Comparison of ENCODE assay signal across 22 cellular contexts in genomic region chr5:1317921-1318565, GRCh38. TPM values are rescaled to one million over a fixed set of nuclear protein-coding genes. Genes with fewer than 3 reads are reported as not detected.
DNase-seq lines count a peak whose midpoint lies in the region; ATAC-seq, FAIRE-seq and TF ChIP-seq lines count a peak whose summit lies in the region.
"Had no signal": no experiment of that assay in that cellular context is flagged by ENCODE, and none has a peak within 500 bp of the region (broad histone marks: within the 10 kb centered on the region; RNA-seq: fewer than 3 reads in every experiment).

No MANE protein-coding gene starts in this region.

- in situ Hi-C loops in K562 (cut with MboI), result no loop called here

- H4K20me1 ChIP-seq in HCT116 (ENCODE audit: insufficient read depth) (no peaks in the 10 kb centered on the region), K562 (replicated peaks; ENCODE audit: control insufficient read depth, insufficient read depth, low read length) (peaks cover 6% of the 10 kb centered on the region; the same call in 1 of the 2 replicates)

- POLR2A ChIA-PET in HCT116 (lab: Charles Lee), result interaction anchor here (0.9 kb wide), 1 partner anchor 10 kb away, joined by 3 read pairs; no protein-coding TSS in a partner anchor
- POLR2A ChIA-PET in K562 (lab: Yijun Ruan, JAX), result interaction anchor here (1.1 to 4.6 kb wide), 2 partner anchors 9 kb away, joined by 4 to 32 read pairs; no protein-coding TSS in a partner anchor

- intact Hi-C loops in HCT116 (cut with micrococcal nuclease), result no loop called here
- intact Hi-C loops in K562 (cut with micrococcal nuclease), result no loop called here

- BruUV-seq in HCT116 (replicated peaks; lab: Mats Ljungman, UMichigan) (TSS peak; percentile 48), K562 (replicated peaks; lab: Mats Ljungman, UMichigan) (TSS peak; percentile 55)

- H3K27ac ChIP-seq in HCT116 (ENCODE audit: low read depth, low read length), result no peak overlapping the region
- H3K27ac ChIP-seq in K562 (ENCODE audit: extremely low read depth, low read depth, low read length), result no peak overlapping the region
- H3K27ac ChIP-seq: heart left ventricle, HL-60 had no signal

- CTCF ChIA-PET in HCT116 (lab: Charles Lee) (no interaction called here), K562 (lab: Yijun Ruan, JAX; ENCODE audit: low intra/inter-chr PET ratio) (no interaction called here)

- no peak overlapping the region for H3K4me3 Mint-ChIP-seq in stimulated activated effector memory CD8-positive, alpha-beta T cell treated with anti-CD3 and anti-CD28 coated beads, Interleukin-12 subunit alpha, Interleukin-12 subunit beta, amount 100 ng/mL, for 72 hours
- H3K4me3 Mint-ChIP-seq: nephron had no signal

- peaks cover 16 to 22% of the 10 kb centered on the region in 2 experiments for H3K4me1 ChIP-seq in HCT116 (ENCODE audit: control insufficient read depth in 1 of 2, insufficient read depth in 2 of 2, low read length in 2 of 2)
- H3K4me1 ChIP-seq in K562 (replicated peaks in 1 of 2; ENCODE audit: control insufficient read depth in 2 of 2, insufficient read depth in 2 of 2, low read length in 2 of 2), result peaks cover 13 to 51% of the 10 kb centered on the region in 2 experiments; a peak in 4 of 5 replicates

- H3K9me2 ChIP-seq in HCT116 (ENCODE audit: insufficient read depth), result no peaks in the 10 kb centered on the region

- no peak overlapping the region for H2AFZ ChIP-seq in HCT116 (ENCODE audit: low read depth, low read length, poor library complexity, severe bottlenecking)
- no peak overlapping the region for H2AFZ ChIP-seq in K562 (ENCODE audit: low read depth, low read length)

- RAD21 ChIA-PET in HCT116 (lab: Charles Lee; ENCODE audit: low non-redundant PET in 1 of 2, low total read pairs in 2 of 2, uncharacterized antibody in 2 of 2, unreplicated experiment in 2 of 2), result no interaction called here

- no peak for FAIRE-seq in K562 (lab: Jason Lieb, UNC)
- FAIRE-seq: A204.1 had no signal

- H3K4me3 ChIP-seq in HCT116 (replicated peaks in 1 of 2; ENCODE audit: low read depth in 1 of 2, low read length in 2 of 2) (no peak overlapping the region), K562 (no peak overlapping the region)
- H3K4me3 ChIP-seq: heart left ventricle had no signal

- TF ChIP-seq EP300 in K562 (IDR thresholded peaks at IDR 0.05; ENCODE audit: low read length), result no peak

- peak overlapping the region; percentile 64 for H3K27ac Mint-ChIP-seq in stimulated activated effector memory CD8-positive, alpha-beta T cell treated with anti-CD3 and anti-CD28 coated beads, Interleukin-12 subunit alpha, Interleukin-12 subunit beta, amount 100 ng/mL, for 72 hours
- H3K27ac Mint-ChIP-seq: effector memory CD8-positive, alpha-beta T cell had no signal

- H3K36me3 Mint-ChIP-seq in stimulated activated effector memory CD8-positive, alpha-beta T cell treated with anti-CD3 and anti-CD28 coated beads, Interleukin-12 subunit alpha, Interleukin-12 subunit beta, amount 100 ng/mL, for 72 hours, result peaks cover 55% of the 10 kb centered on the region

- ATAC-seq in activated CD4-positive, CD25-positive, alpha-beta regulatory T cell treated with anti-CD3 and anti-CD28 coated beads, Interleukin-2, amount 50 U/mL, for 24 hours, result no peak
- no peak for ATAC-seq in HCT116
- no peak for ATAC-seq in K562
- no peak for ATAC-seq in stimulated activated effector memory CD8-positive, alpha-beta T cell treated with anti-CD3 and anti-CD28 coated beads, Interleukin-12 subunit alpha, Interleukin-12 subunit beta, amount 100 ng/mL, for 72 hours
- no peak for ATAC-seq in HG03097 (IDR thresholded peaks at IDR 0.05; ENCODE audit: low FRiP score, unreplicated experiment)
- no peak for ATAC-seq in GM19324 (IDR thresholded peaks at IDR 0.05; ENCODE audit: low FRiP score, unreplicated experiment)
- ATAC-seq: effector memory CD8-positive, alpha-beta T cell; heart left ventricle had no signal

- 91% methylated on average over 26 of the region's 26 CpGs for WGBS in K562 (ENCODE audit: insufficient coverage, low coverage, missing lambda C conversion rate)

- H3K27me3 ChIP-seq in HCT116 (ENCODE audit: insufficient read depth, low read length) (no peaks in the 10 kb centered on the region), K562 (ENCODE audit: control insufficient read depth in 2 of 2, insufficient read depth in 2 of 2, low read length in 2 of 2) (peaks cover 4 to 19% of the 10 kb centered on the region in 2 experiments; a peak in 3 of 5 replicates)
- H3K27me3 ChIP-seq: heart left ventricle had no signal

- H3K9me3 ChIP-seq in HCT116 (ENCODE audit: control insufficient read depth in 1 of 2, insufficient read depth in 1 of 2, low read depth in 1 of 2, low read length in 2 of 2) (no peaks in the 10 kb centered on the region), K562 (replicated peaks; ENCODE audit: control insufficient read depth, insufficient read depth, low read depth, low read length) (no peaks in the 10 kb centered on the region)
- H3K9me3 ChIP-seq: heart left ventricle had no signal

- DNase-seq in activated CD4-positive, CD25-positive, alpha-beta regulatory T cell treated with anti-CD3 and anti-CD28 coated beads, Interleukin-2, amount 50 U/mL, for 72 hours, result peak; percentile 7
- DNase-seq in HCT116 (ENCODE audit: low read depth, low spot score), result no peak
- no peak for DNase-seq in K562 (ENCODE audit: extremely low read depth in 1 of 4, low spot score in 3 of 4)
- DNase-seq in stimulated activated effector memory CD8-positive, alpha-beta T cell treated with anti-CD3 and anti-CD28 coated beads, Interleukin-12 subunit alpha, Interleukin-12 subunit beta, amount 100 ng/mL, for 72 hours (ENCODE audit: low spot score in 2 of 2), result no peak
- no peak for DNase-seq in stimulated activated naive CD4-positive, alpha-beta T cell treated with Interleukin-2 at 50 U/mL for 16 hours (lab: John Stamatoyannopoulos, UW)
- DNase-seq: activated gamma-delta T cell treated with Interleukin-2 at 50 U/mL for 16 hours; C1 segment of cervical spinal cord; DMS153; effector memory CD8-positive, alpha-beta T cell; H7; NCI-H1092 treated with DMSO at 0.1 percent for 48 hours; NCI-H2107; NCI-H526 treated with DMSO at 0.1 percent for 48 hours had no signal

- H3K36me3 ChIP-seq in HCT116 (ENCODE audit: control insufficient read depth in 1 of 2, insufficient read depth in 2 of 2, low read length in 2 of 2) (peaks cover 7 to 20% of the 10 kb centered on the region in 2 experiments; a peak in 3 of 4 replicates), K562 (ENCODE audit: control insufficient read depth, insufficient read depth, low read length) (peaks cover 54% of the 10 kb centered on the region; the same call in 2 of the 3 replicates)

- no peaks in the 10 kb centered on the region for H3K9me1 ChIP-seq in K562 (ENCODE audit: control insufficient read depth, insufficient read depth, low read length)

- H3K79me2 ChIP-seq in HCT116 (ENCODE audit: insufficient read depth, low read length) (no peaks in the 10 kb centered on the region), K562 (ENCODE audit: control insufficient read depth, insufficient read depth, low read length) (no peaks in the 10 kb centered on the region)

- H3K9ac ChIP-seq in HCT116 (ENCODE audit: low read length), result no peak overlapping the region
- no peak overlapping the region for H3K9ac ChIP-seq in K562 (ENCODE audit: insufficient read depth in 1 of 2, low read depth in 2 of 2, low read length in 2 of 2)

- TF ChIP-seq RAD21 in HCT116 (IDR thresholded peaks at IDR 0.05; ENCODE audit: low read depth) (no peak), K562 (CRISPR knock-in tag; conservative IDR thresholded peaks at IDR 0.05 in 1 of 2, IDR thresholded peaks at IDR 0.05 in 1 of 2) (no peak)

- TF ChIP-seq POLR2A in HCT116 (IDR thresholded peaks at IDR 0.05; ENCODE audit: borderline replicate concordance, extremely low read depth, insufficient read depth, insufficient read length) (no peak), K562 (conservative IDR thresholded peaks at IDR 0.05) (no peak)

- TF ChIP-seq CTCF in HCT116 (IDR thresholded peaks at IDR 0.05 in 2 of 3, conservative IDR thresholded peaks at IDR 0.05 in 1 of 3; ENCODE audit: borderline replicate concordance in 1 of 3, insufficient read depth in 1 of 3, low read depth in 2 of 3, low read length in 2 of 3), result no peak
- TF ChIP-seq CTCF in K562 (IDR thresholded peaks at IDR 0.05 in 2 of 3, conservative IDR thresholded peaks at IDR 0.05 in 1 of 3; ENCODE audit: insufficient read depth in 2 of 3, low read depth in 1 of 3, low read length in 3 of 3), result no peak

- H3K4me1 Mint-ChIP-seq in stimulated activated effector memory CD8-positive, alpha-beta T cell treated with anti-CD3 and anti-CD28 coated beads, Interleukin-12 subunit alpha, Interleukin-12 subunit beta, amount 100 ng/mL, for 72 hours, result peaks cover 47% of the 10 kb centered on the region

- no peaks in the 10 kb centered on the region for H3K9me3 Mint-ChIP-seq in stimulated activated effector memory CD8-positive, alpha-beta T cell treated with anti-CD3 and anti-CD28 coated beads, Interleukin-12 subunit alpha, Interleukin-12 subunit beta, amount 100 ng/mL, for 72 hours
- H3K9me3 Mint-ChIP-seq: central memory CD8-positive, alpha-beta T cell; effector memory CD8-positive, alpha-beta T cell; nephron had no signal

- no peak overlapping the region for H3K4me2 ChIP-seq in HCT116 (ENCODE audit: low read length)
- no peak overlapping the region for H3K4me2 ChIP-seq in K562 (ENCODE audit: insufficient read depth, low read length)

RNA-seq across cellular contexts. Expression of gene TERT, which starts 23.2 kb away (rescaled TPM):
- total RNA-seq in HCT116 (2021; ENCODE audit: unreplicated experiment) (6.9 TPM), K562 (2014; rRNA removed) (1.7 and 2.5 TPM in 2 replicates), K562 (2014; rRNA removed; fragmentation: Illumina TruSeq; extraction: Trizol) (0.41 and 0.44 TPM in 2 replicates), K562 (2015; rRNA removed; fragmentation: Illumina TruSeq; extraction: Trizol) (0.54 and 0.83 TPM in 2 replicates), K562 (2021) (3.3 and 3.4 TPM in 2 replicates)
- 2.4 and 3.1 TPM in 2 replicates for polyA plus RNA-seq in HCT116 (2012)
- total RNA-seq in K562 (2011; cell fraction: chromatin; rRNA removed; ENCODE audit: low replicate concordance), result 14.2 and 54.7 TPM in 2 replicates
- total RNA-seq in K562 (2011; cell fraction: nucleolus; rRNA removed), result 26.1 and 26.7 TPM in 2 replicates
- total RNA-seq in K562 (2011; cell fraction: nucleoplasm; rRNA removed), result 10.8 and 13.8 TPM in 2 replicates
- polyA plus RNA-seq in K562 (2011; rRNA removed) (1.4 and 2.7 TPM in 2 replicates), K562 (2014; fragmentation: Illumina TruSeq; extraction: Trizol) (0.48 and 1.00 TPM in 2 replicates), K562 (2014; fragmentation: Nextera tagmentation; extraction: Ambion mirVana) (under 1 TPM in 1 of 2 experiments, not detected in 1; 0.08 TPM), K562 (2014; rRNA removed) (2.2 and 4.5 TPM in 2 replicates)
- 1.3 and 3.8 TPM in 2 replicates for polyA plus RNA-seq in K562 (2011; cell fraction: cytosol; rRNA removed)
- 15.4 and 32.7 TPM in 2 replicates for polyA plus RNA-seq in K562 (2011; cell fraction: nucleus; rRNA removed)
- polyA plus RNA-seq in K562 (2012), result 1.0 and 1.5 TPM in 2 replicates
- 0.69 and 1.6 TPM in 2 replicates for polyA minus RNA-seq in K562 (2011; rRNA and poly(A)+ RNA removed)
- polyA minus RNA-seq in K562 (2011; cell fraction: cytosol; rRNA and poly(A)+ RNA removed), result 1.7 and 5.3 TPM in 2 replicates
- 8.1 and 11.4 TPM in 2 replicates for polyA minus RNA-seq in K562 (2011; cell fraction: nucleus; rRNA and poly(A)+ RNA removed)
- total RNA-seq: fibroblast of lung, heart left ventricle had no signal
- polyA plus RNA-seq: fibroblast of lung, heart left ventricle had no signal

RNA-seq across cellular contexts. Expression of gene CLPTM1L, which starts 26.9 kb away (rescaled TPM):
- total RNA-seq in HCT116 (2021; ENCODE audit: unreplicated experiment) (98.4 TPM), K562 (2014; rRNA removed) (217 and 249 TPM in 2 replicates), K562 (2014; rRNA removed; fragmentation: Illumina TruSeq; extraction: Trizol) (132 and 136 TPM in 2 replicates), K562 (2015; rRNA removed; fragmentation: Illumina TruSeq; extraction: Trizol) (177 and 179 TPM in 2 replicates), K562 (2021) (145 and 152 TPM in 2 replicates)
- 76.0 and 80.6 TPM in 2 replicates for polyA plus RNA-seq in HCT116 (2012)
- total RNA-seq in K562 (2011; cell fraction: chromatin; rRNA removed; ENCODE audit: low replicate concordance), result 215 and 519 TPM in 2 replicates
- 574 and 584 TPM in 2 replicates for total RNA-seq in K562 (2011; cell fraction: nucleolus; rRNA removed)
- 409 and 456 TPM in 2 replicates for total RNA-seq in K562 (2011; cell fraction: nucleoplasm; rRNA removed)
- polyA plus RNA-seq in K562 (2011; rRNA removed) (130 and 184 TPM in 2 replicates), K562 (2014; fragmentation: Illumina TruSeq; extraction: Trizol) (198 and 213 TPM in 2 replicates), K562 (2014; fragmentation: Nextera tagmentation; extraction: Ambion mirVana) (10 to 100 TPM in 1 of 2 experiments, 1 to 10 TPM in 1; 3.5 to 14.1 TPM), K562 (2014; rRNA removed) (180 and 181 TPM in 2 replicates)
- polyA plus RNA-seq in K562 (2011; cell fraction: cytosol; rRNA removed), result 150 and 221 TPM in 2 replicates
- 196 and 245 TPM in 2 replicates for polyA plus RNA-seq in K562 (2011; cell fraction: nucleus; rRNA removed)
- polyA plus RNA-seq in K562 (2012), result 110 and 155 TPM in 2 replicates
- polyA minus RNA-seq in K562 (2011; rRNA and poly(A)+ RNA removed), result 112 and 228 TPM in 2 replicates
- polyA minus RNA-seq in K562 (2011; cell fraction: cytosol; rRNA and poly(A)+ RNA removed), result 74.7 and 93.6 TPM in 2 replicates
- polyA minus RNA-seq in K562 (2011; cell fraction: nucleus; rRNA and poly(A)+ RNA removed), result 73.0 and 82.1 TPM in 2 replicates
